Comparison of ENCODE assay signal across 17 cellular contexts in genomic region chr1:43539726-43540434, GRCh38. TPM values are rescaled to one million over a fixed set of nuclear protein-coding genes. Genes with fewer than 3 reads are reported as not detected.
DNase-seq lines count a peak whose midpoint lies in the region; ATAC-seq and TF ChIP-seq lines count a peak whose summit lies in the region.
"Had no signal": no experiment of that assay in that cellular context is flagged by ENCODE, and none has a peak within 500 bp of the region (broad histone marks: within the 10 kb centered on the region; RNA-seq: fewer than 3 reads in every experiment).

No MANE protein-coding gene starts in this region.

- no peak for DNase-seq in right atrium auricular region (ENCODE audit: low spot score)
- DNase-seq in right cardiac atrium, result no peak
- DNase-seq in stimulated activated effector memory CD8-positive, alpha-beta T cell treated with anti-CD3 and anti-CD28 coated beads, Interleukin-12 subunit alpha, Interleukin-12 subunit beta, amount 100 ng/mL, for 72 hours (ENCODE audit: low spot score in 2 of 2), result no peak
- DNase-seq in GM23338 (ENCODE audit: low spot score), result no peak
- no peak for DNase-seq in NCI-H446 treated with DMSO at 0.1 percent for 48 hours (lab: John Stamatoyannopoulos, UW)
- no peak for DNase-seq in adrenal gland
- DNase-seq: activated CD4-positive, CD25-positive, alpha-beta regulatory T cell treated with anti-CD3 and anti-CD28 coated beads, Interleukin-2, amount 50 U/mL, for 72 hours; activated effector memory CD4-positive, alpha-beta T cell treated with anti-CD3 and anti-CD28 coated beads, Interleukin-2, amount 50 U/mL, for 16 hours; DMS153; left ventricle myocardium inferior; naive B cell; NCI-H2029 treated with DMSO at 0.1 percent for 48 hours; stimulated activated CD4-positive, alpha-beta T cell treated with anti-CD3 and anti-CD28 coated beads, Interleukin-1b, Interleukin-23, amount 100 ng/mL, for 48 hours; T-helper 9 cell had no signal

- peaks cover 23% of the 10 kb centered on the region for H3K27me3 Mint-ChIP-seq in GM23338 (ENCODE audit: insufficient read depth, low read depth, poor library complexity)

- H3F3A ChIP-seq in GM23338 (replicated peaks; ENCODE audit: low read depth), result no peaks in the 10 kb centered on the region

- intact Hi-C loops in right cardiac atrium (cut with DNase I), result loop anchor here in 1 of 4 donors (10.0 kb wide), 1 partner anchor 105 kb away; no protein-coding TSS in a partner anchor
- intact Hi-C loops in adrenal gland (cut with DNase I), result loop anchor here in 1 of 2 donors (10.0 kb wide), 1 partner anchor 395 kb away; the partner anchor contains the start of gene ARTN

- H2AFZ ChIP-seq in GM23338, result no peak overlapping the region

- H3K9me2 ChIP-seq in GM23338 (ENCODE audit: insufficient read depth), result no peaks in the 10 kb centered on the region

- no peak overlapping the region for H3K4me3 ChIP-seq in right atrium auricular region
- H3K4me3 ChIP-seq in right cardiac atrium (ENCODE audit: low read length), result no peak overlapping the region
- no peak overlapping the region for H3K4me3 ChIP-seq in mucosa of rectum (ENCODE audit: low read length in 2 of 2)
- no peak overlapping the region for H3K4me3 ChIP-seq in GM23338
- H3K4me3 ChIP-seq in adrenal gland, result no peak overlapping the region
- H3K4me3 ChIP-seq: left ventricle myocardium inferior, SJSA1 had no signal

- peaks cover 0 to 27% of the 10 kb centered on the region in 2 donors for H3K4me1 ChIP-seq in right atrium auricular region
- peaks cover 4% of the 10 kb centered on the region for H3K4me1 ChIP-seq in right cardiac atrium (ENCODE audit: control insufficient read depth, insufficient read depth, low read length)
- peaks cover 70 to 90% of the 10 kb centered on the region in 2 donors for H3K4me1 ChIP-seq in mucosa of rectum (ENCODE audit: control insufficient read depth in 2 of 2, insufficient read depth in 2 of 2, low read length in 2 of 2)
- H3K4me1 ChIP-seq in GM23338 (ENCODE audit: insufficient read depth), result peaks cover 8% of the 10 kb centered on the region
- peaks cover 0 to 21% of the 10 kb centered on the region in 2 donors for H3K4me1 ChIP-seq in adrenal gland (replicated peaks in 1 of 2)
- H3K4me1 ChIP-seq: SJSA1 had no signal

- H3K36me3 ChIP-seq in right atrium auricular region (no peaks in the 10 kb centered on the region), mucosa of rectum (ENCODE audit: control insufficient read depth in 2 of 2, insufficient read depth in 2 of 2, low read length in 2 of 2) (peaks cover 20 to 26% of the 10 kb centered on the region in 2 donors), GM23338 (ENCODE audit: insufficient read depth) (0 out of 2 replicates have a peak, but pooled peaks cover 3% of the 10 kb centered on the region), adrenal gland (replicated peaks in 1 of 2) (no peaks in the 10 kb centered on the region)
- H3K36me3 ChIP-seq: left ventricle myocardium inferior had no signal

- H3K36me3 Mint-ChIP-seq in stimulated activated effector memory CD8-positive, alpha-beta T cell treated with anti-CD3 and anti-CD28 coated beads, Interleukin-12 subunit alpha, Interleukin-12 subunit beta, amount 100 ng/mL, for 72 hours, result no peaks in the 10 kb centered on the region
- peaks cover 33% of the 10 kb centered on the region for H3K36me3 Mint-ChIP-seq in GM23338 (ENCODE audit: low read depth)
- H3K36me3 Mint-ChIP-seq: naive B cell had no signal

- no peaks in the 10 kb centered on the region for H3K9me3 Mint-ChIP-seq in stimulated activated effector memory CD8-positive, alpha-beta T cell treated with anti-CD3 and anti-CD28 coated beads, Interleukin-12 subunit alpha, Interleukin-12 subunit beta, amount 100 ng/mL, for 72 hours
- H3K9me3 Mint-ChIP-seq in GM23338, result no peaks in the 10 kb centered on the region; the same call in 2 of the 3 replicates
- H3K9me3 Mint-ChIP-seq: naive B cell had no signal

- peaks cover 67% of the 10 kb centered on the region for H3K79me2 ChIP-seq in GM23338 (replicated peaks; ENCODE audit: insufficient read depth)

- no peaks in the 10 kb centered on the region for H3K27me3 ChIP-seq in right atrium auricular region
- no peaks in the 10 kb centered on the region for H3K27me3 ChIP-seq in right cardiac atrium (ENCODE audit: control insufficient read depth, insufficient read depth)
- H3K27me3 ChIP-seq in mucosa of rectum (ENCODE audit: control insufficient read depth in 2 of 2, insufficient read depth in 2 of 2, low read length in 2 of 2), result no peaks in the 10 kb centered on the region
- H3K27me3 ChIP-seq in GM23338 (ENCODE audit: insufficient read depth), result no peaks in the 10 kb centered on the region
- H3K27me3 ChIP-seq in adrenal gland, result no peaks in the 10 kb centered on the region
- H3K27me3 ChIP-seq: SJSA1 had no signal

- 82% methylated on average over 7 of the region's 7 CpGs for WGBS in right cardiac atrium
- 91 to 98% (median 93%) methylated on average over 6 to 7 of the region's 7 CpGs for WGBS in adrenal gland, 4 donors

- H3K4me3 Mint-ChIP-seq in stimulated activated effector memory CD8-positive, alpha-beta T cell treated with anti-CD3 and anti-CD28 coated beads, Interleukin-12 subunit alpha, Interleukin-12 subunit beta, amount 100 ng/mL, for 72 hours, result no peak overlapping the region
- H3K4me3 Mint-ChIP-seq in GM23338, result no peak overlapping the region
- H3K4me3 Mint-ChIP-seq: naive B cell had no signal

- H3K9ac ChIP-seq in mucosa of rectum (ENCODE audit: low read depth in 1 of 2, low read length in 2 of 2), result no peak overlapping the region

- no peaks in the 10 kb centered on the region for H3K4me1 Mint-ChIP-seq in stimulated activated effector memory CD8-positive, alpha-beta T cell treated with anti-CD3 and anti-CD28 coated beads, Interleukin-12 subunit alpha, Interleukin-12 subunit beta, amount 100 ng/mL, for 72 hours
- H3K4me1 Mint-ChIP-seq in GM23338, result peaks cover 62% of the 10 kb centered on the region
- H3K4me1 Mint-ChIP-seq: naive B cell had no signal

- H4K20me1 ChIP-seq in GM23338 (replicated peaks; ENCODE audit: insufficient read depth), result peaks cover 59% of the 10 kb centered on the region

- ATAC-seq in right cardiac atrium (no peak), GM18868 (IDR thresholded peaks at IDR 0.05; ENCODE audit: unreplicated experiment) (no peak), GM23338 (no peak)
- ATAC-seq in stimulated activated effector memory CD8-positive, alpha-beta T cell treated with anti-CD3 and anti-CD28 coated beads, Interleukin-12 subunit alpha, Interleukin-12 subunit beta, amount 100 ng/mL, for 72 hours, result peak; percentile 6

- H3K27ac Mint-ChIP-seq in stimulated activated effector memory CD8-positive, alpha-beta T cell treated with anti-CD3 and anti-CD28 coated beads, Interleukin-12 subunit alpha, Interleukin-12 subunit beta, amount 100 ng/mL, for 72 hours, result no peak overlapping the region
- no peak overlapping the region for H3K27ac Mint-ChIP-seq in GM23338

- H3K27ac ChIP-seq in right atrium auricular region (peak overlapping the region; percentile 62 to 72), right cardiac atrium (ENCODE audit: low read length) (no peak overlapping the region), mucosa of rectum (ENCODE audit: low read depth in 2 of 2, low read length in 2 of 2) (peak overlapping the region; percentile 92 to 97), GM23338 (ENCODE audit: low read depth) (no peak overlapping the region), adrenal gland (peak overlapping the region in 2 of 5 donors; percentile 79 to 84)
- H3K27ac ChIP-seq: left ventricle myocardium inferior, SJSA1 had no signal

- no peak overlapping the region for H3K4me2 ChIP-seq in GM23338

- TF ChIP-seq POLR2A in adrenal gland (IDR thresholded peaks at IDR 0.05), result no peak

- H3K9me3 ChIP-seq in right atrium auricular region (no peaks in the 10 kb centered on the region), right cardiac atrium (ENCODE audit: control insufficient read depth, low read length) (no peaks in the 10 kb centered on the region), mucosa of rectum (ENCODE audit: control insufficient read depth in 2 of 2, low read length in 2 of 2) (no peaks in the 10 kb centered on the region), adrenal gland (replicated peaks in 1 of 3) (no peaks in the 10 kb centered on the region)
- H3K9me3 ChIP-seq: left ventricle myocardium inferior, SJSA1 had no signal

- no peak for TF ChIP-seq CTCF in right atrium auricular region (IDR thresholded peaks at IDR 0.05)
- TF ChIP-seq CTCF in GM23338 (conservative IDR thresholded peaks at IDR 0.05; ENCODE audit: low read depth in 2 of 2), result no peak
- no peak for TF ChIP-seq CTCF in adrenal gland (IDR thresholded peaks at IDR 0.05)

TF ChIP-seq in GM23338, 12 proteins besides CTCF, POLR2A, EP300 and RAD21 (continues in another document):
- no peak for TF ChIP-seq NANOG (IDR thresholded peaks at IDR 0.05; ENCODE audit: borderline replicate concordance)
- TF ChIP-seq ZNF114 (CRISPR knock-in tag; IDR thresholded peaks at IDR 0.05), result no peak
- no peak for TF ChIP-seq EZH2phosphoT487 (IDR thresholded peaks at IDR 0.05; ENCODE audit: unreplicated experiment)
- TF ChIP-seq CREB1 (CRISPR knock-in tag; IDR thresholded peaks at IDR 0.05; ENCODE audit: low read depth), result no peak

RNA-seq across cellular contexts. Expression of gene PTPRF, which starts 9.2 kb away (rescaled TPM):
- total RNA-seq in right atrium auricular region, result 10 to 100 TPM in 1 of 2 donors, 1 to 10 TPM in 1; 7.4 to 27.7 TPM
- 10 to 100 TPM; 11.1 to 19.7 (median 12.7) TPM for total RNA-seq in right cardiac atrium
- polyA plus RNA-seq in right cardiac atrium, result 5.1 TPM
- 154 and 173 TPM in 2 replicates for total RNA-seq in GM23338 (2014; rRNA removed; shearing (Covaris generic))
- polyA plus RNA-seq in GM23338 (2016; fragmentation: Nextera tagmentation; extraction: Ambion mirVana), result 48.7 and 52.4 TPM in 2 replicates
- 10 to 100 TPM; 15.0 to 92.0 (median 43.0) TPM for total RNA-seq in adrenal gland
- polyA plus RNA-seq in adrenal gland, result 10 to 100 TPM; 10.5 to 21.0 (median 19.9) TPM

Comparison
In these comparisons a context has a peak if more than half of its experiments do, and no peak if none do; other contexts are left out.
1. H3K27ac ChIP-seq: peak in right atrium auricular region (2 of 2) and mucosa of rectum (2 of 2); none in right cardiac atrium (single experiment) and GM23338 (single experiment).